ENCODE assay signal across 9 cellular contexts in the genomic region with DNA sequence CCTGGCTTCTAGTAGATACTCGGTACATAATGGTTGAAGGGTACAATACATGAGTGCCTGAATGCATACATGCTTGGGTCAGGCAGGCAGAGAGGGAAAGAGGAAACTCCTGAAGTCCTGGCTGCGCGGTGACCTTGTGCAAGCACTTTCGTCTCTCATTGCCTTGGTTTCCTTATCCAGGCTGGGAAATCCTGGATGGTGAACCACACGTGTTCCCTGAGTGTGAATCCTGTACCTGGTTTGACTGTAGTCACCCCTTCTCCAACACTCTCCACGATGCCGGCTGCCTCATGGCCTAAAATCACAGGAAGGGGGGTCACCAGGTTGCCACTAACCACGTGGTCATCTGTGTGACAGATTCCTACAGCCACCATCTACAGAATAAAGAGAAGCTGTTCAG. TPM values are rescaled to one million over a fixed set of nuclear protein-coding genes. Genes with fewer than 3 reads are reported as not detected.
"Had no signal": no experiment of that assay in that cellular context is flagged by ENCODE, and none has a peak within 500 bp of the region (broad histone marks: within the 10 kb centered on the region; RNA-seq: fewer than 3 reads in every experiment).

No MANE protein-coding gene starts in this region.

RNA-seq across cellular contexts. Expression of gene ADH1B, which starts 3.4 kb away (rescaled TPM):
- total RNA-seq: activated naive CD4-positive, alpha-beta T cell treated with anti-CD3 and anti-CD28 coated beads, Interleukin-2, amount 50 U/mL, for 72 hours; activated T-cell treated with anti-CD3 and anti-CD28 coated beads, Interleukin-2, amount 50 U/mL, for 72 hours; astrocyte; endodermal cell; natural killer cell; renal cortical epithelial cell; smooth muscle cell had no signal
- polyA plus RNA-seq: SK-N-SH, smooth muscle cell had no signal

RNA-seq across cellular contexts. Expression of gene ADH1A, which starts 27.0 kb away (rescaled TPM):
- total RNA-seq: activated naive CD4-positive, alpha-beta T cell treated with anti-CD3 and anti-CD28 coated beads, Interleukin-2, amount 50 U/mL, for 72 hours; activated T-cell treated with anti-CD3 and anti-CD28 coated beads, Interleukin-2, amount 50 U/mL, for 72 hours; astrocyte; endodermal cell; esophagus mucosa; natural killer cell; renal cortical epithelial cell; smooth muscle cell had no signal
- polyA plus RNA-seq: SK-N-SH, smooth muscle cell had no signal

RNA-seq across cellular contexts. Expression of gene ADH1C, which starts 34.7 kb away (rescaled TPM):
- total RNA-seq: activated naive CD4-positive, alpha-beta T cell treated with anti-CD3 and anti-CD28 coated beads, Interleukin-2, amount 50 U/mL, for 72 hours; activated T-cell treated with anti-CD3 and anti-CD28 coated beads, Interleukin-2, amount 50 U/mL, for 72 hours; astrocyte; endodermal cell; natural killer cell; smooth muscle cell had no signal
- polyA plus RNA-seq: SK-N-SH, smooth muscle cell had no signal
